22 cellular contexts compared by ENCODE assay signal in the genomic region with DNA sequence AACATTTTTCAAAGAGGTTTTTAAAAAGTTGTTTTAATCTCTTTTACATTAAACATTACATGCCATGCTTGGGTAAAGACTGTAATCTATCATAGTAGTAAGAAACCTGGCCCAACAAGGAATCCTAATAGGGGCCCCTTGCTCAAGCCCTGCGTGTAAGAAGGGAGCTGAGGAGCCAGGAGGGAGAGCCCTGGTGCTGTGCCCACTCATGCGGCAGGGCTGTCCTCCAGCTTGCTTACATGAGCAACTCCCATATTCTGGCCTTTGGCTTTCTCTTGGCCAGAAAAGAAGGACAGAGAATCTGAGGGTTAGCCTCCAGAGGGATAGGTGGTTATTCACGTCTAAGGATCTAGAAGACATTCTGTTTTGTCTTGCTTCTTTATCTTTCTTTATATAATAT. TPM values are rescaled to one million over a fixed set of nuclear protein-coding genes. Genes with fewer than 3 reads are reported as not detected.
DNase-seq lines count a peak whose midpoint lies in the region; ATAC-seq and TF ChIP-seq lines count a peak whose summit lies in the region.
"Had no signal": no experiment of that assay in that cellular context is flagged by ENCODE, and none has a peak within 500 bp of the region (broad histone marks: within the 10 kb centered on the region; RNA-seq: fewer than 3 reads in every experiment).

No MANE protein-coding gene starts in this region.

- H3K4me3 ChIP-seq in left ventricle myocardium inferior (no peak overlapping the region), psoas muscle (no peak overlapping the region)
- H3K4me3 ChIP-seq: BLaER1 treated with 17β-estradiol and CSF1 and Interleukin-3, amounts not matched to agents 10 nM and 100 nM; GM12878 had no signal

- no peaks in the 10 kb centered on the region for H3K36me3 ChIP-seq in left ventricle myocardium inferior
- peaks cover 0 to 25% of the 10 kb centered on the region in 2 donors for H3K36me3 ChIP-seq in psoas muscle (ENCODE audit: insufficient read depth in 1 of 2, low read depth in 1 of 2)
- H3K36me3 ChIP-seq: BLaER1 treated with 17β-estradiol and CSF1 and Interleukin-3, amounts not matched to agents 10 nM and 100 nM had no signal

- H3K27me3 ChIP-seq in left ventricle myocardium inferior (ENCODE audit: low read depth) (no peaks in the 10 kb centered on the region), psoas muscle (ENCODE audit: insufficient read depth in 3 of 3, low read length in 2 of 3) (no peaks in the 10 kb centered on the region)
- H3K27me3 ChIP-seq: BLaER1 treated with 17β-estradiol and CSF1 and Interleukin-3, amounts not matched to agents 10 nM and 100 nM had no signal

- H3K27ac ChIP-seq in left ventricle myocardium inferior (replicated peaks), result peak overlapping the region; percentile 90
- no peak overlapping the region for H3K27ac ChIP-seq in psoas muscle
- H3K27ac ChIP-seq: BLaER1 treated with 17β-estradiol and CSF1 and Interleukin-3, amounts not matched to agents 10 nM and 100 nM had no signal

- H3K4me1 ChIP-seq in left ventricle myocardium inferior, result peaks cover 44% of the 10 kb centered on the region
- peaks cover 11% of the 10 kb centered on the region for H3K4me1 ChIP-seq in psoas muscle
- H3K4me1 ChIP-seq: BLaER1 treated with 17β-estradiol and CSF1 and Interleukin-3, amounts not matched to agents 10 nM and 100 nM had no signal

- DNase-seq in left ventricle myocardium inferior (no peak), Right ventricle myocardium superior (no peak), RPMI7951 (ENCODE audit: low read depth) (peak; percentile 13), psoas muscle (no peak), SKM-1 (lab: John Stamatoyannopoulos, UW; ENCODE audit: unreplicated experiment) (no peak)
- DNase-seq: 8988T; Calu3; CD8-positive, alpha-beta T cell; DND-41; EL; GOT3; H7; HFFc6 had no signal

- intact Hi-C loops in left ventricle myocardium inferior (cut with micrococcal nuclease), result no loop called here
- intact Hi-C loops in Right ventricle myocardium superior (cut with DNase I), result no loop called here
- intact Hi-C loops in psoas muscle (cut with DNase I), result loop anchor here in 1 of 2 donors (10.0 kb wide), 1 partner anchor 390 kb away; no protein-coding TSS in a partner anchor

- WGBS in psoas muscle, 3 donors, result 36 to 38% (median 37%) methylated on average over 3 of the region's 3 CpGs

- TF ChIP-seq CTCF in left ventricle myocardium inferior (IDR thresholded peaks at IDR 0.05; ENCODE audit: borderline replicate concordance) (no peak), psoas muscle (IDR thresholded peaks at IDR 0.05) (no peak)

- ATAC-seq in Right ventricle myocardium superior (ENCODE audit: poor library complexity) (no peak), psoas muscle (peak; percentile 55 to 82 (median 69)), HG03280 (IDR thresholded peaks at IDR 0.05; ENCODE audit: unreplicated experiment) (no peak), GM19452 (IDR thresholded peaks at IDR 0.05; ENCODE audit: unreplicated experiment) (no peak)
- ATAC-seq: CD8-positive, alpha-beta T cell; GM12878; HCT116 had no signal

- no peaks in the 10 kb centered on the region for H3K9me3 ChIP-seq in left ventricle myocardium inferior (replicated peaks)
- H3K9me3 ChIP-seq in psoas muscle, result no peaks in the 10 kb centered on the region

RNA-seq across cellular contexts. Expression of a gene that starts 49.8 kb away (rescaled TPM):
- total RNA-seq in left ventricle myocardium inferior, result 41.8 TPM
- 29.4 TPM for total RNA-seq in Right ventricle myocardium superior
- total RNA-seq in RPMI7951 (2014; rRNA removed; shearing (Covaris generic)), result not detected in 2 replicates
- total RNA-seq in psoas muscle, result 10 to 100 TPM; 20.6 to 47.5 (median 29.5) TPM
- 10 to 100 TPM in 1 of 3 donors, 1 to 10 TPM in 2; 2.1 to 17.3 (median 7.3) TPM for polyA plus RNA-seq in psoas muscle
- total RNA-seq: A673; CD8-positive, alpha-beta T cell; G401; GM12878; H7; HFFc6; HT-29 had no signal
- polyA plus RNA-seq: AG04450 had no signal

Comparison
In these comparisons a context has a peak if more than half of its experiments do, and no peak if none do; other contexts are left out.
1. ATAC-seq: peak in psoas muscle (4 of 4); none in Right ventricle myocardium superior (single experiment), HG03280 (single experiment) and GM19452 (single experiment).
2. RNA of a gene that starts 49.8 kb away (total RNA-seq): 41.8 TPM in left ventricle myocardium inferior (single experiment), 20.6 to 47.5 TPM in psoas muscle and 29.4 TPM in Right ventricle myocardium superior (single experiment); not detected in RPMI7951; every median in the first group is over 10 times any median in the second.